ENCODE assay signal across 29 cellular contexts in the genomic region with DNA sequence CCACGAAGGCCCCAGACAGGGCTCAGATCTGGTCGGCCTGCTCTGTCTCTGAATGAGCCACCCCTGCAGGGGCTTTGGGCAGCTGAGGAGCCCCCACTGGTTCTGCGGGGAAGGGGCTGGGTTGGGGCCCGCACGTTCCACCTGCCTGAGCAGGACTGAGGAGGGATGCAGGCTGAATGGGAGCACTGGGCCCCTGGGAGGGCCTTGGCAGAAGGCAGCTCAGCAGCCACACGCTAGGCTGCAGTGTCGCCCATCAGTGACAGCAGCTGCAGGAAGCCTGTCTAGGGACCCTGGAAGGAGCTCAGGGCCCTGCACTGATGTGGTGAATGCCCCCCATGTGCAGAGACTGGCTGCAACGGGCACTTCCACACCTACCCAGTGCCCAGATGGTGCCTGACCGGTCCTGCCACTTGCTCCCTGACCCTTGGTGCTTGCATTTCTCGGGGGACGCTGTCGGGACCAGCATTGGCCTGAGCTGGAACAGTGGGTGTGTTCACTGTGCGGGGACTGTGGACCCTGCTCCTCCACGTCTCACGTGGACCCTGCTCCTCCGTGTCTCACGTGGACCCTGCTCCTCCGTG. TPM values are rescaled to one million over a fixed set of nuclear protein-coding genes. Genes with fewer than 3 reads are reported as not detected.
DNase-seq lines count a peak whose midpoint lies in the region; ATAC-seq, FAIRE-seq and TF ChIP-seq lines count a peak whose summit lies in the region.
"Had no signal": no experiment of that assay in that cellular context is flagged by ENCODE, and none has a peak within 500 bp of the region (broad histone marks: within the 10 kb centered on the region; RNA-seq: fewer than 3 reads in every experiment).

No MANE protein-coding gene starts in this region.

- TF ChIP-seq EP300 in upper lobe of left lung (IDR thresholded peaks at IDR 0.05) = no peak

- no peaks in the 10 kb centered on the region for H3K27me3 ChIP-seq in Peyer's patch
- H3K27me3 ChIP-seq in right lobe of liver = no peaks in the 10 kb centered on the region
- H3K27me3 ChIP-seq in upper lobe of left lung = no peaks in the 10 kb centered on the region
- H3K27me3 ChIP-seq in small intestine (ENCODE audit: control insufficient read depth in 2 of 2, insufficient read depth in 2 of 2, low read length in 2 of 2) = no peaks in the 10 kb centered on the region
- H3K27me3 ChIP-seq: neutrophil, uterus had no signal

- H3K27ac Mint-ChIP-seq in activated T-cell treated with anti-CD3 and anti-CD28 coated beads, Interleukin-2, amount 50 U/mL, for 24 hours = no peak overlapping the region
- H3K27ac Mint-ChIP-seq in osteocyte (ENCODE audit: unreplicated experiment) = no peak overlapping the region
- H3K27ac Mint-ChIP-seq: activated naive CD4-positive, alpha-beta T cell treated with anti-CD3 and anti-CD28 coated beads, Interleukin-2, amount 10 ng/mL, durations not matched to agents 7 days and 5 days; stimulated activated memory B cell treated with anti-CD40 and anti-IgM and Interleukin-4, amounts not matched to agents 10 μg/mL and 1 μg/mL and 100 μg/mL, for 72 hours had no signal

- H3K9me3 ChIP-seq in Peyer's patch (no peaks in the 10 kb centered on the region), right lobe of liver (no peaks in the 10 kb centered on the region), upper lobe of left lung (peaks cover 0 to 4% (median 0%) of the 10 kb centered on the region in 4 donors), small intestine (ENCODE audit: control insufficient read depth, low read depth) (no peaks in the 10 kb centered on the region)
- H3K9me3 ChIP-seq: neutrophil, uterus had no signal

- H3K4me1 Mint-ChIP-seq in activated T-cell treated with anti-CD3 and anti-CD28 coated beads, Interleukin-2, amount 50 U/mL, for 24 hours (ENCODE audit: low read depth) = no peaks in the 10 kb centered on the region
- no peaks in the 10 kb centered on the region for H3K4me1 Mint-ChIP-seq in osteocyte (ENCODE audit: unreplicated experiment)
- H3K4me1 Mint-ChIP-seq: activated naive CD4-positive, alpha-beta T cell treated with anti-CD3 and anti-CD28 coated beads, Interleukin-2, amount 10 ng/mL, durations not matched to agents 7 days and 5 days had no signal

- H3K4me3 ChIP-seq in Peyer's patch (no peak overlapping the region), right lobe of liver (no peak overlapping the region), upper lobe of left lung (no peak overlapping the region), small intestine (ENCODE audit: low read depth in 1 of 2, low read length in 2 of 2) (no peak overlapping the region)
- H3K4me3 ChIP-seq: uterus had no signal

- H3K4me3 Mint-ChIP-seq in activated T-cell treated with anti-CD3 and anti-CD28 coated beads, Interleukin-2, amount 50 U/mL, for 24 hours = no peak overlapping the region
- H3K4me3 Mint-ChIP-seq in osteocyte (ENCODE audit: unreplicated experiment) = no peak overlapping the region
- H3K4me3 Mint-ChIP-seq: activated naive CD4-positive, alpha-beta T cell treated with anti-CD3 and anti-CD28 coated beads, Interleukin-2, amount 10 ng/mL, durations not matched to agents 7 days and 5 days; activated T-cell treated with anti-CD3 and anti-CD28 coated beads, Interleukin-2, amount 50 U/mL, for 4 hours; stimulated activated memory B cell treated with anti-CD40 and anti-IgM and Interleukin-4, amounts not matched to agents 10 μg/mL and 1 μg/mL and 100 μg/mL, for 72 hours had no signal

- H3K36me3 Mint-ChIP-seq in activated T-cell treated with anti-CD3 and anti-CD28 coated beads, Interleukin-2, amount 50 U/mL, for 24 hours (ENCODE audit: low read depth) = no peaks in the 10 kb centered on the region
- H3K36me3 Mint-ChIP-seq in osteocyte (ENCODE audit: unreplicated experiment) = no peaks in the 10 kb centered on the region
- H3K36me3 Mint-ChIP-seq: activated naive CD4-positive, alpha-beta T cell treated with anti-CD3 and anti-CD28 coated beads, Interleukin-2, amount 10 ng/mL, durations not matched to agents 7 days and 5 days; stimulated activated memory B cell treated with anti-CD40 and anti-IgM and Interleukin-4, amounts not matched to agents 10 μg/mL and 1 μg/mL and 100 μg/mL, for 72 hours had no signal

- H3K27ac ChIP-seq in Peyer's patch = no peak overlapping the region
- no peak overlapping the region for H3K27ac ChIP-seq in right lobe of liver
- H3K27ac ChIP-seq in upper lobe of left lung = no peak overlapping the region
- H3K27ac ChIP-seq in small intestine (ENCODE audit: low read depth in 1 of 2, low read length in 1 of 2) = no peak overlapping the region
- H3K27ac ChIP-seq: C4-2B, neutrophil, uterus had no signal

- DNase-seq in activated T-cell treated with anti-CD3 and anti-CD28 coated beads, Interleukin-2, amount 50 U/mL, for 24 hours = peak; percentile 22
- DNase-seq in activated T-cell treated with anti-CD3 and anti-CD28 coated beads for 4 hours (no peak), Peyer's patch (peak in 2 of 3 donors; percentile 27 to 30), right lobe of liver (peak in 2 of 3 donors; percentile 35 to 42), upper lobe of left lung (peak; percentile 18 to 63), osteocyte (ENCODE audit: extremely low spot score, unreplicated experiment) (no peak), small intestine (no peak), GM13976 (ENCODE audit: low spot score) (no peak)
- DNase-seq: activated CD4-positive, alpha-beta T cell treated with anti-CD3 and anti-CD28 coated beads, Interleukin-2, amount 50 U/mL, for 4 hours; activated CD4-positive, CD25-positive, alpha-beta regulatory T cell; activated naive CD4-positive, alpha-beta T cell treated with anti-CD3 and anti-CD28 coated beads, Interleukin-2, amount 10 ng/mL, durations not matched to agents 7 days and 5 days; activated T-cell treated with anti-CD3 and anti-CD28 coated beads, Interleukin-2, amount 50 U/mL, for 4 hours; amygdala; Calu3; cortex of kidney; HCEC 1CT; mammary epithelial cell; NCI-H1092; NCI-H1930; NCI-H526 treated with DMSO at 0.1 percent for 48 hours; SIG-M5; stimulated activated CD4-positive, alpha-beta T cell treated with anti-CD3 and anti-CD28 coated beads, Interleukin-2, amount 100 ng/mL, for 48 hours had no signal

- FAIRE-seq in small intestine (lab: Jason Lieb, UNC) = no peak
- FAIRE-seq: endometrium, islet of Langerhans had no signal

- TF ChIP-seq POLR2A in Peyer's patch (IDR thresholded peaks at IDR 0.05) (no peak), right lobe of liver (IDR thresholded peaks at IDR 0.05) (no peak), upper lobe of left lung (IDR thresholded peaks at IDR 0.05) (no peak)

- intact Hi-C loops in right lobe of liver (cut with DNase I) = no loop called here

- TF ChIP-seq CTCF in Peyer's patch (IDR thresholded peaks at IDR 0.05) (no peak), right lobe of liver (IDR thresholded peaks at IDR 0.05) (no peak), upper lobe of left lung (IDR thresholded peaks at IDR 0.05) (no peak), osteocyte (IDR thresholded peaks at IDR 0.05) (no peak), GM13976 (IDR thresholded peaks at IDR 0.05; ENCODE audit: borderline replicate concordance, control extremely low read depth, extremely low read depth, insufficient read depth, missing control alignments) (no peak)

- WGBS in right lobe of liver (ENCODE audit: insufficient coverage, low coverage, low lambda C conversion rate, missing lambda C conversion rate) = 89% methylated on average over 6 of the region's 18 CpGs
- 91 to 93% methylated on average over 10 to 18 of the region's 18 CpGs for WGBS in upper lobe of left lung, 2 donors
- WGBS in small intestine, 3 donors = 80% methylated on average over 18 of the region's 18 CpGs

- no peaks in the 10 kb centered on the region for H3K27me3 Mint-ChIP-seq in activated T-cell treated with anti-CD3 and anti-CD28 coated beads, Interleukin-2, amount 50 U/mL, for 24 hours
- H3K27me3 Mint-ChIP-seq in osteocyte (ENCODE audit: unreplicated experiment) = no peaks in the 10 kb centered on the region
- H3K27me3 Mint-ChIP-seq: activated naive CD4-positive, alpha-beta T cell treated with anti-CD3 and anti-CD28 coated beads, Interleukin-2, amount 10 ng/mL, durations not matched to agents 7 days and 5 days had no signal

- ATAC-seq in right lobe of liver (peak in 2 of 4 donors; percentile 14 to 20), upper lobe of left lung (ENCODE audit: low FRiP score in 2 of 2) (peak; percentile 12)
- ATAC-seq: activated T-cell treated with anti-CD3 and anti-CD28 coated beads, Interleukin-2, amount 50 U/mL, for 4 hours had no signal

- no peaks in the 10 kb centered on the region for H3K9me3 Mint-ChIP-seq in activated T-cell treated with anti-CD3 and anti-CD28 coated beads, Interleukin-2, amount 50 U/mL, for 24 hours
- no peaks in the 10 kb centered on the region for H3K9me3 Mint-ChIP-seq in osteocyte (ENCODE audit: unreplicated experiment)
- H3K9me3 Mint-ChIP-seq: activated naive CD4-positive, alpha-beta T cell treated with anti-CD3 and anti-CD28 coated beads, Interleukin-2, amount 10 ng/mL, durations not matched to agents 7 days and 5 days; activated T-cell treated with anti-CD3 and anti-CD28 coated beads, Interleukin-2, amount 50 U/mL, for 4 hours; stimulated activated memory B cell treated with anti-CD40 and anti-IgM and Interleukin-4, amounts not matched to agents 10 μg/mL and 1 μg/mL and 100 μg/mL, for 72 hours had no signal

- no peaks in the 10 kb centered on the region for H3K4me1 ChIP-seq in Peyer's patch
- no peaks in the 10 kb centered on the region for H3K4me1 ChIP-seq in right lobe of liver
- H3K4me1 ChIP-seq in upper lobe of left lung = no peaks in the 10 kb centered on the region
- H3K4me1 ChIP-seq in small intestine (ENCODE audit: control insufficient read depth in 2 of 2, insufficient read depth in 1 of 2, low read depth in 1 of 2, low read length in 1 of 2) = no peaks in the 10 kb centered on the region
- H3K4me1 ChIP-seq: uterus had no signal

- H3K36me3 ChIP-seq in Peyer's patch (no peaks in the 10 kb centered on the region), right lobe of liver (no peaks in the 10 kb centered on the region), upper lobe of left lung (no peaks in the 10 kb centered on the region), small intestine (ENCODE audit: control insufficient read depth in 2 of 2, insufficient read depth in 2 of 2, low read length in 2 of 2) (no peaks in the 10 kb centered on the region)
- H3K36me3 ChIP-seq: neutrophil, uterus had no signal

- in situ Hi-C loops in GM13976 (cut with MboI; ENCODE audit: low sequenced_read_pairs, unreplicated experiment) = no loop called here

RNA-seq across cellular contexts. Expression of gene KNDC1, which starts 27.2 kb away (rescaled TPM):
- total RNA-seq in Peyer's patch = 1 to 10 TPM in 1 of 4 donors, under 1 TPM in 1, not detected in 2; 0.27 to 1.7 TPM
- 10 to 100 TPM in 2 of 6 experiments, 1 to 10 TPM in 3, under 1 TPM in 1; 0.54 to 11.6 (median 8.2) TPM for total RNA-seq in right lobe of liver
- 10 to 100 TPM in 4 of 6 donors, 1 to 10 TPM in 2; 7.1 to 30.3 (median 15.5) TPM for total RNA-seq in upper lobe of left lung
- total RNA-seq in osteocyte = not detected in 2 replicates
- polyA plus RNA-seq in small intestine = under 1 TPM in 1 of 3 donors, not detected in 2; 0.37 TPM
- polyA plus RNA-seq: mammary epithelial cell had no signal

RNA-seq across cellular contexts. Expression of gene ADGRA1, which starts 45.1 kb away (rescaled TPM):
- total RNA-seq in Peyer's patch = not detected
- under 1 TPM in 5 of 6 experiments, not detected in 1; 0.10 to 0.46 (median 0.16) TPM for total RNA-seq in right lobe of liver
- 1 to 10 TPM in 1 of 6 donors, under 1 TPM in 4, not detected in 1; 0.30 to 1.0 (median 0.39) TPM for total RNA-seq in upper lobe of left lung
- total RNA-seq in osteocyte = not detected in 2 replicates
- polyA plus RNA-seq in small intestine = under 1 TPM in 1 of 3 donors, not detected in 2; 0.10 TPM
- total RNA-seq: activated T-cell treated with anti-CD3 and anti-CD28 coated beads, Interleukin-2, amount 50 U/mL, for 4 hours; Calu3; fibroblast of lung; mammary epithelial cell had no signal
- polyA plus RNA-seq: fibroblast of lung, mammary epithelial cell had no signal

Comparison
In these comparisons a context has a peak if more than half of its experiments do, and no peak if none do; other contexts are left out.
1. DNase-seq: peak in activated T-cell treated with anti-CD3 and anti-CD28 coated beads, Interleukin-2, amount 50 U/mL, for 24 hours (single experiment), Peyer's patch (2 of 3), right lobe of liver (2 of 3) and upper lobe of left lung (2 of 2); none in activated T-cell treated with anti-CD3 and anti-CD28 coated beads for 4 hours (single experiment), osteocyte (single experiment), small intestine (single experiment) and GM13976 (single experiment).